16 cellular contexts compared by ENCODE assay signal in genomic region chr20:3616250-3616649, GRCh38. TPM values are rescaled to one million over a fixed set of nuclear protein-coding genes. Genes with fewer than 3 reads are reported as not detected.
DNase-seq lines count a peak whose midpoint lies in the region; ATAC-seq and TF ChIP-seq lines count a peak whose summit lies in the region.
"Had no signal": no experiment of that assay in that cellular context is flagged by ENCODE, and none has a peak within 500 bp of the region (broad histone marks: within the 10 kb centered on the region; RNA-seq: fewer than 3 reads in every experiment).

No MANE protein-coding gene starts in this region.

- no peaks in the 10 kb centered on the region for H3K4me1 ChIP-seq in foreskin keratinocyte

- peak; percentile 26 for ATAC-seq in foreskin keratinocyte
- no peak for ATAC-seq in GM18517 (IDR thresholded peaks at IDR 0.05; ENCODE audit: unreplicated experiment)
- no peak for ATAC-seq in HG02981 (IDR thresholded peaks at IDR 0.05; ENCODE audit: unreplicated experiment)

- DNase-seq in DMS79 treated with DMSO at 0.1 percent for 48 hours (lab: John Stamatoyannopoulos, UW) (peak; percentile 76), LoVo (ENCODE audit: low spot score) (peak; percentile 6), foreskin keratinocyte (peak in 1 of 2 donors; percentile 6), myocyte (ENCODE audit: low read depth) (peak; percentile 63), NCI-H82 treated with DMSO at 0.1 percent for 48 hours (lab: John Stamatoyannopoulos, UW; ENCODE audit: unreplicated experiment) (no peak), ACHN (no peak)
- DNase-seq: activated CD4-positive, alpha-beta T cell treated with anti-CD3 and anti-CD28 coated beads for 4 hours; activated effector memory CD4-positive, alpha-beta T cell treated with anti-CD3 and anti-CD28 coated beads, Interleukin-2, amount 50 U/mL, for 16 hours; CD4-positive, alpha-beta memory T cell; NCI-H1092 had no signal

- in situ Hi-C loops in ACHN (cut with HindIII; ENCODE audit: low pct_ligation_motif_present, low pct_unique_long_range_greater_than_20kb, low sequenced_read_pairs), result no loop called here

- H3K27me3 ChIP-seq in foreskin keratinocyte, result no peaks in the 10 kb centered on the region

- no peak for TF ChIP-seq CTCF in foreskin keratinocyte (conservative IDR thresholded peaks at IDR 0.05)

- H3K27ac ChIP-seq in foreskin keratinocyte, result no peak overlapping the region
- H3K27ac ChIP-seq: HL-60, skin epidermis had no signal

RNA-seq across cellular contexts. Expression of gene GFRA4, which starts 46.9 kb away (rescaled TPM):
- total RNA-seq in foreskin keratinocyte (not detected in 2 replicates), myocyte (not detected in 2 replicates)
- polyA plus RNA-seq in foreskin keratinocyte, result not detected in 2 replicates
- polyA plus RNA-seq in myocyte (2012), result not detected
- total RNA-seq: CD4-positive, alpha-beta memory T cell; glomerular endothelial cell; ureter had no signal
- polyA plus RNA-seq: CD4-positive, alpha-beta memory T cell had no signal

Comparison
In these comparisons a context has a peak if more than half of its experiments do, and no peak if none do; other contexts are left out.
1. DNase-seq: peak in DMS79 treated with DMSO at 0.1 percent for 48 hours (single experiment), LoVo (single experiment) and myocyte (single experiment); none in NCI-H82 treated with DMSO at 0.1 percent for 48 hours (single experiment) and ACHN (single experiment).